In genomic region chr17:66507103-66507923, GRCh38 we compare ENCODE assay signal across 1 cellular context.
TF ChIP-seq lines count a peak whose summit lies in the region.

No MANE protein-coding gene starts in this region.

TF ChIP-seq in K562, 482 proteins besides CTCF, POLR2A, EP300 and RAD21 (continued from another document):
- TF ChIP-seq HMGXB4 (CRISPR knock-in tag; IDR thresholded peaks at IDR 0.05), result no peak
- TF ChIP-seq MIER1 (IDR thresholded peaks at IDR 0.05; ENCODE audit: low read depth), result peak; percentile 86; the same call in 1 of the 2 replicates
- TF ChIP-seq ZNF316 (IDR thresholded peaks at IDR 0.05), result peak; percentile 99
- TF ChIP-seq FOXM1 (IDR thresholded peaks at IDR 0.05; ENCODE audit: low read depth), result no peak
- no peak for TF ChIP-seq FOXM1 (CRISPR knock-in tag; IDR thresholded peaks at IDR 0.05; ENCODE audit: low read depth)
- peak; percentile 71; the same call in 1 of the 2 replicates for TF ChIP-seq BRD4 (IDR thresholded peaks at IDR 0.05)
- peak; percentile 100 for TF ChIP-seq ADNP (tag; IDR thresholded peaks at IDR 0.05)
- TF ChIP-seq BACH1 (tag; IDR thresholded peaks at IDR 0.05), result peak; percentile 98
- TF ChIP-seq ARID1B (IDR thresholded peaks at IDR 0.05), result peak; percentile 43; the same call in 1 of the 2 replicates
- TF ChIP-seq ZC3H11A (IDR thresholded peaks at IDR 0.05; ENCODE audit: low read depth, low read length), result no peak
